ENCODE assay signal across 8 cellular contexts in genomic region chr9:124222918-124223720, GRCh38. TPM values are rescaled to one million over a fixed set of nuclear protein-coding genes. Genes with fewer than 3 reads are reported as not detected.
DNase-seq lines count a peak whose midpoint lies in the region; ATAC-seq and TF ChIP-seq lines count a peak whose summit lies in the region.

No MANE protein-coding gene starts in this region.

- H3K27me3 ChIP-seq in right atrium auricular region (no peaks in the 10 kb centered on the region), suprapubic skin (no peaks in the 10 kb centered on the region), H7 (ENCODE audit: control insufficient read depth, insufficient read depth, low read length) (no peaks in the 10 kb centered on the region)

- H3K4me3 ChIP-seq in right atrium auricular region: no peak overlapping the region
- H3K4me3 ChIP-seq in suprapubic skin: no peak overlapping the region
- no peak overlapping the region for H3K4me3 ChIP-seq in H7 (ENCODE audit: insufficient read depth, low read depth, low read length)

- DNase-seq in NCI-H2081 (lab: John Stamatoyannopoulos, UW) (peak; percentile 40 to 78), NCI-H2081 treated with DMSO at 0.1 percent for 48 hours (lab: John Stamatoyannopoulos, UW) (no peak), SKM-1 (lab: John Stamatoyannopoulos, UW; ENCODE audit: unreplicated experiment) (peak; percentile 75), right atrium auricular region (ENCODE audit: low spot score) (peak; percentile 80), suprapubic skin (ENCODE audit: low spot score in 2 of 2) (peak; percentile 81 to 85), H7 (no peak)

- no peaks in the 10 kb centered on the region for H3K36me3 ChIP-seq in right atrium auricular region
- H3K36me3 ChIP-seq in suprapubic skin: no peaks in the 10 kb centered on the region
- H3K36me3 ChIP-seq in H7 (replicated peaks; ENCODE audit: control insufficient read depth, insufficient read depth, low read length): no peaks in the 10 kb centered on the region

- TF ChIP-seq POLR2A in suprapubic skin (IDR thresholded peaks at IDR 0.05): no peak

- H3K9me3 ChIP-seq in right atrium auricular region (no peaks in the 10 kb centered on the region), suprapubic skin (no peaks in the 10 kb centered on the region)

- ATAC-seq in GM21515 (IDR thresholded peaks at IDR 0.05; ENCODE audit: unreplicated experiment) (no peak), GM21528 (IDR thresholded peaks at IDR 0.05; ENCODE audit: low FRiP score, unreplicated experiment) (no peak)

- no peak for TF ChIP-seq EP300 in suprapubic skin (IDR thresholded peaks at IDR 0.05)

- TF ChIP-seq CTCF in right atrium auricular region (IDR thresholded peaks at IDR 0.05): no peak
- no peak for TF ChIP-seq CTCF in suprapubic skin (IDR thresholded peaks at IDR 0.05)

- H3K27ac ChIP-seq in right atrium auricular region: no peak overlapping the region
- H3K27ac ChIP-seq in suprapubic skin: no peak overlapping the region

- H3K4me1 ChIP-seq in right atrium auricular region: peaks cover 0 to 24% of the 10 kb centered on the region in 2 donors
- H3K4me1 ChIP-seq in suprapubic skin: peaks cover 38% of the 10 kb centered on the region

- 85% methylated on average over 6 of the region's 10 CpGs for WGBS in suprapubic skin

RNA-seq across cellular contexts. Expression of gene NEK6, which starts 34.6 kb away (rescaled TPM):
- total RNA-seq in right atrium auricular region: 1 to 10 TPM; 9.2 to 9.7 TPM
- total RNA-seq in suprapubic skin: 10 to 100 TPM in 2 of 4 donors, 1 to 10 TPM in 2; 5.4 to 17.5 (median 10.6) TPM
- 17.1 and 17.6 TPM in 2 replicates for total RNA-seq in H7 (2014; rRNA removed; shearing (Covaris generic))

Comparison
In these comparisons a context has a peak if more than half of its experiments do, and no peak if none do; other contexts are left out.
1. DNase-seq: peak in NCI-H2081 (2 of 2), SKM-1 (single experiment), right atrium auricular region (single experiment) and suprapubic skin (2 of 2); none in NCI-H2081 treated with DMSO at 0.1 percent for 48 hours (single experiment) and H7 (single experiment).